Comparison of ENCODE assay signal across 24 cellular contexts in the genomic region with DNA sequence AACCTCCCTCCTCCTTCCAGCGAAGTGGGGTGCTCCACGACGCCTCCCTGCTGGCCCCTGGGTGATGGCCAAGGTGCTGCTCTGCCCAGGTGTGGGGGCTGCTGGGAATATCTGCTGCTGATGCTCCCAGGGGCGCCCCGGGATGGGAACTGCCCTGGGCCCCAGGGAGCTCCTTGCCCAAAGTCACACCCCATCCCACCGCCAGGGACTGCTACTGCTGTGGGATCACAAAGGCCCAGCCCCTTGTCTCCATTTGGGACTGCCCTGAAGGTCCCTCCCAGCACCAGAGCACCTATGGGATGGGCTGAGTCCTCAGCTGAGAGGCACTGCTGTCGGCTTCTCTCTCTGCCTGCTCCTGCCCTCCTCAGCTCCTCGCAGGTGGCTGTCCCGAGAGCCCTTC. TPM values are rescaled to one million over a fixed set of nuclear protein-coding genes. Genes with fewer than 3 reads are reported as not detected.
A peak's percentile ranks its signal among the peaks of the same experiment; 100 is the strongest.
DNase-seq lines count a peak whose midpoint lies in the region; ATAC-seq and TF ChIP-seq lines count a peak whose summit lies in the region.
"Had no signal": no experiment of that assay in that cellular context is flagged by ENCODE, and none has a peak within 500 bp of the region (broad histone marks: within the 10 kb centered on the region; RNA-seq: fewer than 3 reads in every experiment).

No MANE protein-coding gene starts in this region.

- H3K9me2 ChIP-seq in GM23338 (ENCODE audit: insufficient read depth): no peaks in the 10 kb centered on the region

- WGBS in suprapubic skin: 77% methylated on average over 5 of the region's 9 CpGs

- peaks cover 57% of the 10 kb centered on the region for H3K4me1 Mint-ChIP-seq in GM23338

- peak; percentile 41 for DNase-seq in GM23338 (ENCODE audit: low spot score)
- DNase-seq in Panc1 (ENCODE audit: low read depth, low spot score): no peak
- DNase-seq in suprapubic skin (ENCODE audit: low spot score in 2 of 2): peak; percentile 46 to 69
- no peak for DNase-seq in osteoblast (ENCODE audit: insufficient read length, low spot score, missing footprints)
- DNase-seq in GM13977 (ENCODE audit: low spot score): no peak
- DNase-seq in UCSD-AML1 (lab: John Stamatoyannopoulos, UW; ENCODE audit: unreplicated experiment): no peak
- DNase-seq: ACHN, DMS 273 treated with DMSO at 0.1 percent for 48 hours, GF-D8, GM23248, HFFc6, NCI-H1417, NCI-H187, NCI-H2227 treated with DMSO at 0.1 percent for 48 hours, NCI-H524, NCI-H82, OCI-M1, SIG-M5 had no signal

- H3K9me3 Mint-ChIP-seq in GM23338: no peaks in the 10 kb centered on the region; the same call in 2 of the 3 replicates

- H3K27me3 ChIP-seq in GM23338 (ENCODE audit: insufficient read depth) (no peaks in the 10 kb centered on the region), Panc1 (ENCODE audit: control insufficient read depth, insufficient read depth, low read length) (peaks cover 13% of the 10 kb centered on the region), suprapubic skin (peaks cover 37% of the 10 kb centered on the region), osteoblast (ENCODE audit: insufficient read depth, low read length) (no peaks in the 10 kb centered on the region)

- TF ChIP-seq POLR2A in suprapubic skin (IDR thresholded peaks at IDR 0.05): no peak

- H3K36me3 Mint-ChIP-seq in GM23338 (ENCODE audit: low read depth): no peaks in the 10 kb centered on the region

- H3K4me1 ChIP-seq in GM23338 (ENCODE audit: insufficient read depth) (peaks cover 53% of the 10 kb centered on the region), Panc1 (ENCODE audit: control insufficient read depth, insufficient read depth, low read length) (no peaks in the 10 kb centered on the region), suprapubic skin (no peaks in the 10 kb centered on the region), osteoblast (ENCODE audit: insufficient read depth, low read length) (no peaks in the 10 kb centered on the region)

- CTCF ChIA-PET in Panc1 (lab: Charles Lee): no interaction called here

- H3K4me3 Mint-ChIP-seq in GM23338: no peak overlapping the region
- H3K4me3 Mint-ChIP-seq: HFFc6 had no signal

- ATAC-seq in GM23338: peak; percentile 44
- peak; percentile 60; the same call in 1 of the 2 replicates for ATAC-seq in Panc1
- peak; percentile 11 for ATAC-seq in esophagus mucosa
- ATAC-seq: SK-N-SH treated with all-trans-retinoic acid at 6 μM for 48 hours had no signal

- H2AFZ ChIP-seq in GM23338 (no peak overlapping the region), osteoblast (ENCODE audit: low read length) (no peak overlapping the region)
- H2AFZ ChIP-seq: GM23248 had no signal

- no peaks in the 10 kb centered on the region for H4K20me1 ChIP-seq in GM23338 (replicated peaks; ENCODE audit: insufficient read depth)
- H4K20me1 ChIP-seq in osteoblast (ENCODE audit: insufficient read depth, low read length): no peaks in the 10 kb centered on the region

- TF ChIP-seq EP300 in suprapubic skin (IDR thresholded peaks at IDR 0.05): no peak

- no peak overlapping the region; the same call in 1 of the 2 replicates for H3K27ac Mint-ChIP-seq in GM23338
- H3K27ac Mint-ChIP-seq: HFFc6 had no signal

- peaks cover 46% of the 10 kb centered on the region for H3K79me2 ChIP-seq in GM23338 (replicated peaks; ENCODE audit: insufficient read depth)
- no peaks in the 10 kb centered on the region for H3K79me2 ChIP-seq in osteoblast (ENCODE audit: insufficient read depth, low read length)

- no peak overlapping the region for H3K4me3 ChIP-seq in GM23338
- no peak overlapping the region for H3K4me3 ChIP-seq in Panc1 (ENCODE audit: low read depth in 2 of 2, low read length in 2 of 2)
- no peak overlapping the region for H3K4me3 ChIP-seq in suprapubic skin
- H3K4me3 ChIP-seq in osteoblast (ENCODE audit: insufficient read depth, low read length): no peak overlapping the region
- H3K4me3 ChIP-seq: GM23248 had no signal

- H3K4me2 ChIP-seq in GM23338: no peak overlapping the region
- no peak overlapping the region for H3K4me2 ChIP-seq in osteoblast (ENCODE audit: insufficient read depth, low read length)
- H3K4me2 ChIP-seq: KMS-11 had no signal

- TF ChIP-seq CTCF in GM23338 (conservative IDR thresholded peaks at IDR 0.05; ENCODE audit: low read depth in 2 of 2): 0 out of 4 replicates have a peak, but pooled peaks of 1 of the 2 experiments have one; percentile 8
- TF ChIP-seq CTCF in Panc1 (IDR thresholded peaks at IDR 0.05): no peak
- no peak for TF ChIP-seq CTCF in suprapubic skin (IDR thresholded peaks at IDR 0.05)
- TF ChIP-seq CTCF in osteoblast (IDR thresholded peaks at IDR 0.05; ENCODE audit: extremely low read depth, low read depth, low read length): no peak
- no peak for TF ChIP-seq CTCF in GM13977 (IDR thresholded peaks at IDR 0.05; ENCODE audit: extremely low read depth, insufficient read depth, missing control alignments)

- peaks cover 10% of the 10 kb centered on the region; the same call in 1 of the 2 replicates for H3F3A ChIP-seq in GM23338 (replicated peaks; ENCODE audit: low read depth)

- in situ Hi-C loops in Panc1 (cut with HindIII; ENCODE audit: low pct_unique_long_range_greater_than_20kb, low sequenced_read_pairs) (no loop called here), GM13977 (cut with MboI; ENCODE audit: low pct_unique_long_range_greater_than_20kb, low sequenced_read_pairs, unreplicated experiment) (no loop called here)

- H3K9me3 ChIP-seq in Panc1 (ENCODE audit: control insufficient read depth, insufficient read depth, low read depth, low read length) (no peaks in the 10 kb centered on the region), suprapubic skin (no peaks in the 10 kb centered on the region), osteoblast (ENCODE audit: low read depth, low read length) (no peaks in the 10 kb centered on the region)

- H3K27ac ChIP-seq in GM23338 (ENCODE audit: low read depth): no peak overlapping the region
- no peak overlapping the region for H3K27ac ChIP-seq in Panc1 (ENCODE audit: low read length)
- no peak overlapping the region for H3K27ac ChIP-seq in suprapubic skin
- H3K27ac ChIP-seq in osteoblast (ENCODE audit: low read depth, low read length): no peak overlapping the region
- H3K27ac ChIP-seq: GM23248, HL-60, KMS-11 had no signal

- intact Hi-C loops in Panc1 (cut with micrococcal nuclease; ENCODE audit: unreplicated experiment): no loop called here

- no TSS peak for BruUV-seq in Panc1 (replicated peaks; lab: Mats Ljungman, UMichigan)

- peaks cover 1% of the 10 kb centered on the region for H3K27me3 Mint-ChIP-seq in GM23338 (ENCODE audit: insufficient read depth, low read depth, poor library complexity)

- POLR2A ChIA-PET in Panc1 (lab: Charles Lee): no interaction called here

- H3K36me3 ChIP-seq in GM23338 (ENCODE audit: insufficient read depth) (no peaks in the 10 kb centered on the region), Panc1 (ENCODE audit: control insufficient read depth, insufficient read depth, low read length) (no peaks in the 10 kb centered on the region), suprapubic skin (no peaks in the 10 kb centered on the region), osteoblast (ENCODE audit: insufficient read depth, low read length) (no peaks in the 10 kb centered on the region)

TF ChIP-seq in GM23338, 12 proteins besides CTCF, POLR2A, EP300 and RAD21 (continues in another document):
- no peak for TF ChIP-seq EZH2 (IDR thresholded peaks at IDR 0.05; ENCODE audit: low read depth, unreplicated experiment)
- TF ChIP-seq, protein P1, sequence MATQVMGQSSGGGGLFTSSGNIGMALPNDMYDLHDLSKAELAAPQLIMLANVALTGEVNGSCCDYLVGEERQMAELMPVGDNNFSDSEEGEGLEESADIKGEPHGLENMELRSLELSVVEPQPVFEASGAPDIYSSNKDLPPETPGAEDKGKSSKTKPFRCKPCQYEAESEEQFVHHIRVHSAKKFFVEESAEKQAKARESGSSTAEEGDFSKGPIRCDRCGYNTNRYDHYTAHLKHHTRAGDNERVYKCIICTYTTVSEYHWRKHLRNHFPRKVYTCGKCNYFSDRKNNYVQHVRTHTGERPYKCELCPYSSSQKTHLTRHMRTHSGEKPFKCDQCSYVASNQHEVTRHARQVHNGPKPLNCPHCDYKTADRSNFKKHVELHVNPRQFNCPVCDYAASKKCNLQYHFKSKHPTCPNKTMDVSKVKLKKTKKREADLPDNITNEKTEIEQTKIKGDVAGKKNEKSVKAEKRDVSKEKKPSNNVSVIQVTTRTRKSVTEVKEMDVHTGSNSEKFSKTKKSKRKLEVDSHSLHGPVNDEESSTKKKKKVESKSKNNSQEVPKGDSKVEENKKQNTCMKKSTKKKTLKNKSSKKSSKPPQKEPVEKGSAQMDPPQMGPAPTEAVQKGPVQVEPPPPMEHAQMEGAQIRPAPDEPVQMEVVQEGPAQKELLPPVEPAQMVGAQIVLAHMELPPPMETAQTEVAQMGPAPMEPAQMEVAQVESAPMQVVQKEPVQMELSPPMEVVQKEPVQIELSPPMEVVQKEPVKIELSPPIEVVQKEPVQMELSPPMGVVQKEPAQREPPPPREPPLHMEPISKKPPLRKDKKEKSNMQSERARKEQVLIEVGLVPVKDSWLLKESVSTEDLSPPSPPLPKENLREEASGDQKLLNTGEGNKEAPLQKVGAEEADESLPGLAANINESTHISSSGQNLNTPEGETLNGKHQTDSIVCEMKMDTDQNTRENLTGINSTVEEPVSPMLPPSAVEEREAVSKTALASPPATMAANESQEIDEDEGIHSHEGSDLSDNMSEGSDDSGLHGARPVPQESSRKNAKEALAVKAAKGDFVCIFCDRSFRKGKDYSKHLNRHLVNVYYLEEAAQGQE (IDR thresholded peaks at IDR 0.05; ENCODE audit: unreplicated experiment): no peak
- no peak for TF ChIP-seq JUNB (IDR thresholded peaks at IDR 0.05; ENCODE audit: unreplicated experiment)
- TF ChIP-seq ZNF331 (CRISPR knock-in tag; IDR thresholded peaks at IDR 0.05; ENCODE audit: low read depth): no peak
- no peak for TF ChIP-seq POLR2AphosphoS5 (IDR thresholded peaks at IDR 0.05; ENCODE audit: low read depth)
- no peak for TF ChIP-seq EZH2phosphoT487 (IDR thresholded peaks at IDR 0.05; ENCODE audit: unreplicated experiment)
- no peak for TF ChIP-seq STAT1 (IDR thresholded peaks at IDR 0.05; ENCODE audit: unreplicated experiment)
- TF ChIP-seq ZNF114 (CRISPR knock-in tag; IDR thresholded peaks at IDR 0.05): no peak

RNA-seq across cellular contexts. Expression of a gene that starts 19.0 kb away (rescaled TPM):
- 23.8 and 38.2 TPM in 2 replicates for total RNA-seq in GM23338 (2014; rRNA removed; shearing (Covaris generic))
- 9.3 and 10.7 TPM in 2 replicates for polyA plus RNA-seq in GM23338 (2016; fragmentation: Nextera tagmentation; extraction: Ambion mirVana)
- total RNA-seq in Panc1 (2021; ENCODE audit: unreplicated experiment): 0.28 TPM
- polyA plus RNA-seq in Panc1 (2012; ENCODE audit: insufficient read length): not detected
- 0.16 TPM for total RNA-seq in esophagus mucosa
- total RNA-seq in suprapubic skin: under 1 TPM in 1 of 4 donors, not detected in 3; 0.36 TPM
- total RNA-seq in osteoblast: not detected in 2 replicates
- total RNA-seq: HFFc6, HT1080, RPMI7951 had no signal

Comparison
In these comparisons a context has a peak if more than half of its experiments do, and no peak if none do; other contexts are left out.
1. DNase-seq: peak in GM23338 (single experiment) and suprapubic skin (2 of 2); none in Panc1 (single experiment), osteoblast (single experiment), GM13977 (single experiment) and UCSD-AML1 (single experiment).
2. RNA of a gene that starts 19.0 kb away (total RNA-seq): 23.8 to 38.2 TPM in GM23338; 0.28 TPM in Panc1 (single experiment), 0.16 TPM in esophagus mucosa (single experiment), 0.36 TPM in suprapubic skin and not detected in osteoblast; every median in the first group is over 10 times any median in the second.
3. Peak in every context shown above with its lines, with median percentiles within 50 percentile points of each other: ATAC-seq.